In the genomic region with DNA sequence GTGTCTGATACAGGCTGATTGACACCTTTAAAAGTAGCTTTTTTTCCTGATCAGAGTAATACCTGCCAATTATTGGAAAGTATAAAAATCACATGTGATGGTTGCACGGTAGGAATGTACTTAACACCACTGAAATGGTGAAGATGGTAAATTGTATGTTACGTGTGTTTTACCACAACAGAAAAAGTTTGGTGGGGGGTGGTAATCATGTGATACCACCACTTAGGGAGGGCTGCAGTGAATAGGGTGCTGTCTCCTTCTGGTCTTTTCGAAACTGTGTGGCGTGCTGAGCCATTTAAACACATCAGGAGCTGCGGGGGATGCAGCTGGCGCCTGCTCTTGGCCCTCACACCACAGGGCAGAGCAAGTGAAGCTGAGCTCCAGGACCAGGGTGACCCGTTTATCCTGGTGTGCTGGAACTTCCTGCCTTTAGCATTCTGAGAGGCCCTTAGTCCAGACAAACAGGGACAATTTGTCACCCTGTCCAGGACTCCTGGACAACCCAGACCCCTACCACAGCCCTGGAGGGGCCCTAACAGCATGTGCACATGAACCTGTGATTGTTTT, we compare ENCODE assay signal across 22 cellular contexts. TPM values are rescaled to one million over a fixed set of nuclear protein-coding genes. Genes with fewer than 3 reads are reported as not detected.
A peak's percentile ranks its signal among the peaks of the same experiment; 100 is the strongest.
DNase-seq lines count a peak whose midpoint lies in the region; ATAC-seq and TF ChIP-seq lines count a peak whose summit lies in the region.
"Had no signal": no experiment of that assay in that cellular context is flagged by ENCODE, and none has a peak within 500 bp of the region (broad histone marks: within the 10 kb centered on the region; RNA-seq: fewer than 3 reads in every experiment).

No MANE protein-coding gene starts in this region.

- H4K20me1 ChIP-seq in PC-3 (ENCODE audit: low read length) = no peaks in the 10 kb centered on the region
- H4K20me1 ChIP-seq in GM23248 (ENCODE audit: insufficient read depth) = no peaks in the 10 kb centered on the region

- H3K9me3 Mint-ChIP-seq in activated naive CD8-positive, alpha-beta T cell treated with anti-CD3 and anti-CD28 coated beads, Interleukin-2, amount 10 ng/mL, durations not matched to agents 7 days and 5 days = no peaks in the 10 kb centered on the region
- H3K9me3 Mint-ChIP-seq in activated naive CD8-positive, alpha-beta T cell treated with anti-CD3 and anti-CD28 coated beads for 36 hours = no peaks in the 10 kb centered on the region
- H3K9me3 Mint-ChIP-seq: activated naive CD8-positive, alpha-beta T cell treated with anti-CD3 and anti-CD28 coated beads, Interleukin-2, amount 50 U/mL, for 24 hours; activated T-helper 2 cell treated with anti-CD3 and anti-CD28 coated beads, Interferon-gamma antibody, Interleukin-2, Interleukin-4, amounts not matched to agents 10 μg/mL and 5 μg/mL and 100 μg/mL, durations not matched to agents 14 hours and 24 hours and 36 hours; nephron progenitor cell had no signal

- H3K27me3 ChIP-seq in dorsolateral prefrontal cortex (no peaks in the 10 kb centered on the region), layer of hippocampus (ENCODE audit: control insufficient read depth, insufficient read depth, low read length) (no peaks in the 10 kb centered on the region), PC-3 (ENCODE audit: low read length) (no peaks in the 10 kb centered on the region), GM23248 (replicated peaks; ENCODE audit: insufficient read depth) (no peaks in the 10 kb centered on the region)
- H3K27me3 ChIP-seq: MG63 had no signal

- peak overlapping the region in 32 of 59 donors; percentile 60 to 94 (median 85) for H3K4me3 ChIP-seq in dorsolateral prefrontal cortex
- H3K4me3 ChIP-seq in PC-3 (ENCODE audit: low read length) = no peak overlapping the region
- H3K4me3 ChIP-seq in GM23248 = no peak overlapping the region
- H3K4me3 ChIP-seq: MG63, transverse colon had no signal

- no peaks in the 10 kb centered on the region for H3K79me2 ChIP-seq in PC-3 (ENCODE audit: low read length)
- H3K79me2 ChIP-seq in GM23248 (ENCODE audit: insufficient read depth) = no peaks in the 10 kb centered on the region

- H3K27ac Mint-ChIP-seq in activated naive CD8-positive, alpha-beta T cell treated with anti-CD3 and anti-CD28 coated beads, Interleukin-2, amount 10 ng/mL, durations not matched to agents 7 days and 5 days = peak overlapping the region; percentile 82
- no peak overlapping the region for H3K27ac Mint-ChIP-seq in activated naive CD8-positive, alpha-beta T cell treated with anti-CD3 and anti-CD28 coated beads for 36 hours
- H3K27ac Mint-ChIP-seq: activated naive CD8-positive, alpha-beta T cell treated with anti-CD3 and anti-CD28 coated beads, Interleukin-2, amount 50 U/mL, for 24 hours; activated T-helper 2 cell treated with anti-CD3 and anti-CD28 coated beads, Interferon-gamma antibody, Interleukin-2, Interleukin-4, amounts not matched to agents 10 μg/mL and 5 μg/mL and 100 μg/mL, durations not matched to agents 14 hours and 24 hours and 36 hours; nephron progenitor cell had no signal

- H3K9me3 ChIP-seq in PC-3 (ENCODE audit: low read length) (no peaks in the 10 kb centered on the region), GM23248 (ENCODE audit: low read depth) (no peaks in the 10 kb centered on the region)
- H3K9me3 ChIP-seq: Caco-2, MG63, transverse colon had no signal

- no TSS peak for BruUV-seq in PC-3 (replicated peaks; lab: Mats Ljungman, UMichigan)

- TF ChIP-seq CTCF in dorsolateral prefrontal cortex (IDR thresholded peaks at IDR 0.05 in 54 of 56, conservative IDR thresholded peaks at IDR 0.05 in 2 of 56; ENCODE audit: low read depth in 1 of 56, partially characterized antibody in 56 of 56) (no peak), PC-3 (conservative IDR thresholded peaks at IDR 0.05; ENCODE audit: low read depth, low read length) (no peak)

- H3K4me2 ChIP-seq in PC-3 (ENCODE audit: low read length) (no peak overlapping the region), GM23248 (ENCODE audit: unreplicated experiment) (no peak overlapping the region)

- H3F3A ChIP-seq in PC-3 (ENCODE audit: low read length, unreplicated experiment) = no peaks in the 10 kb centered on the region
- H3F3A ChIP-seq in GM23248 (ENCODE audit: insufficient read depth) = no peaks in the 10 kb centered on the region

- no peaks in the 10 kb centered on the region for H3K27me3 Mint-ChIP-seq in activated naive CD8-positive, alpha-beta T cell treated with anti-CD3 and anti-CD28 coated beads, Interleukin-2, amount 10 ng/mL, durations not matched to agents 7 days and 5 days
- no peaks in the 10 kb centered on the region for H3K27me3 Mint-ChIP-seq in activated naive CD8-positive, alpha-beta T cell treated with anti-CD3 and anti-CD28 coated beads for 36 hours
- H3K27me3 Mint-ChIP-seq: progenitor cell of endocrine pancreas had no signal

- H3K9me2 ChIP-seq in PC-3 (replicated peaks; ENCODE audit: low read length) = no peaks in the 10 kb centered on the region
- no peaks in the 10 kb centered on the region for H3K9me2 ChIP-seq in GM23248 (ENCODE audit: insufficient read depth)

- WGBS in GM23248 (ENCODE audit: low coverage in 1 of 2, low lambda C conversion rate in 2 of 2, missing lambda C conversion rate in 2 of 2), 2 experiments = 82 to 83% methylated on average over 7 of the region's 7 CpGs

- no peak for ATAC-seq in activated naive CD8-positive, alpha-beta T cell treated with anti-CD3 and anti-CD28 coated beads, Interleukin-2, amount 10 ng/mL, durations not matched to agents 7 days and 5 days (ENCODE audit: low read depth)
- ATAC-seq in PC-3 = no peak
- ATAC-seq: left cardiac atrium had no signal

- CTCF ChIA-PET in PC-3 (lab: Charles Lee) = no interaction called here

- POLR2A ChIA-PET in activated naive CD8-positive, alpha-beta T cell treated with anti-CD3 and anti-CD28 coated beads, Interleukin-2, amount 10 ng/mL, durations not matched to agents 7 days and 5 days (lab: Charles Lee) = interaction anchor here (0.7 to 2.1 kb wide), 4 partner anchors 12 to 47 kb away, joined by 3 to 27 read pairs (median 7); a partner anchor contains a TSS
- POLR2A ChIA-PET in PC-3 (lab: Charles Lee; ENCODE audit: unreplicated experiment) = no interaction called here

- no peaks in the 10 kb centered on the region for H3K36me3 Mint-ChIP-seq in activated naive CD8-positive, alpha-beta T cell treated with anti-CD3 and anti-CD28 coated beads, Interleukin-2, amount 10 ng/mL, durations not matched to agents 7 days and 5 days
- peaks cover 3% of the 10 kb centered on the region for H3K36me3 Mint-ChIP-seq in activated naive CD8-positive, alpha-beta T cell treated with anti-CD3 and anti-CD28 coated beads for 36 hours

- H3K27ac ChIP-seq in dorsolateral prefrontal cortex (peak overlapping the region in 43 of 59 donors; percentile 0 to 96 (median 83)), layer of hippocampus (ENCODE audit: low read depth, low read length) (peak overlapping the region; percentile 6), PC-3 (ENCODE audit: low read length) (no peak overlapping the region), GM23248 (no peak overlapping the region)

- H3K4me1 ChIP-seq in PC-3 (ENCODE audit: insufficient read depth, low read length) (0 out of 2 replicates have a peak, but pooled peaks cover 3% of the 10 kb centered on the region), GM23248 (ENCODE audit: insufficient read depth) (no peaks in the 10 kb centered on the region; the same call in 1 of the 2 replicates)
- H3K4me1 ChIP-seq: Caco-2 had no signal

- peak overlapping the region; percentile 61 for H3K4me3 Mint-ChIP-seq in activated naive CD8-positive, alpha-beta T cell treated with anti-CD3 and anti-CD28 coated beads, Interleukin-2, amount 10 ng/mL, durations not matched to agents 7 days and 5 days
- no peak overlapping the region for H3K4me3 Mint-ChIP-seq in activated naive CD8-positive, alpha-beta T cell treated with anti-CD3 and anti-CD28 coated beads for 36 hours

- H3K36me3 ChIP-seq in PC-3 (ENCODE audit: low read depth, low read length) (no peaks in the 10 kb centered on the region), GM23248 (ENCODE audit: low read depth) (no peaks in the 10 kb centered on the region)
- H3K36me3 ChIP-seq: MG63, transverse colon had no signal

- peaks cover 33% of the 10 kb centered on the region for H3K4me1 Mint-ChIP-seq in activated naive CD8-positive, alpha-beta T cell treated with anti-CD3 and anti-CD28 coated beads, Interleukin-2, amount 10 ng/mL, durations not matched to agents 7 days and 5 days
- H3K4me1 Mint-ChIP-seq in activated naive CD8-positive, alpha-beta T cell treated with anti-CD3 and anti-CD28 coated beads for 36 hours = peaks cover 30% of the 10 kb centered on the region

- H2AFZ ChIP-seq in PC-3 (ENCODE audit: low read length) (no peak overlapping the region), GM23248 (no peak overlapping the region)

- intact Hi-C loops in dorsolateral prefrontal cortex (cut with DNase I) = loop anchor here in 1 of 2 donors (5.0 kb wide), 1 partner anchor 35 kb away; no protein-coding TSS in a partner anchor
- intact Hi-C loops in PC-3 (cut with micrococcal nuclease) = no loop called here

- in situ Hi-C loops in GM23248 (cut with MboI) = no loop called here

- DNase-seq in activated naive CD8-positive, alpha-beta T cell treated with anti-CD3 and anti-CD28 coated beads, Interleukin-2, amount 10 ng/mL, durations not matched to agents 7 days and 5 days = no peak
- DNase-seq in activated naive CD8-positive, alpha-beta T cell treated with anti-CD3 and anti-CD28 coated beads for 36 hours = no peak
- DNase-seq in dorsolateral prefrontal cortex = no peak
- no peak for DNase-seq in PC-3
- DNase-seq in NCI-H2107 treated with DMSO at 0.1 percent for 48 hours (lab: John Stamatoyannopoulos, UW; ENCODE audit: unreplicated experiment) = no peak
- DNase-seq in GM23248 = no peak
- no peak for DNase-seq in anterior cingulate cortex (lab: John Stamatoyannopoulos, UW)
- DNase-seq: activated CD4-positive, alpha-beta T cell treated with anti-CD3 and anti-CD28 coated beads for 48 hours; Caco-2; dermis blood vessel endothelial cell; left cardiac atrium; MG63; NCI-H748 treated with DMSO at 0.1 percent for 48 hours; SHP77 treated with DMSO at 0.1 percent for 48 hours; stimulated activated CD4-positive, alpha-beta T cell treated with anti-CD3 and anti-CD28 coated beads, Interleukin-2, amount 100 ng/mL, for 24 hours; stimulated activated naive CD4-positive, alpha-beta T cell treated with Interleukin-2 at 50 U/mL for 16 hours; transverse colon had no signal

- H3K9ac ChIP-seq in PC-3 (ENCODE audit: low read length) (no peak overlapping the region), GM23248 (no peak overlapping the region)

RNA-seq across cellular contexts. Expression of a gene that starts 2.6 kb away (rescaled TPM):
- total RNA-seq in activated naive CD8-positive, alpha-beta T cell treated with anti-CD3 and anti-CD28 coated beads, Interleukin-2, amount 10 ng/mL, durations not matched to agents 7 days and 5 days = 10 to 100 TPM; 27.1 to 31.6 TPM
- 1 to 10 TPM; 7.4 to 9.3 TPM for total RNA-seq in activated naive CD8-positive, alpha-beta T cell treated with anti-CD3 and anti-CD28 coated beads for 36 hours
- total RNA-seq in dorsolateral prefrontal cortex (100 to 1,000 TPM; 108 to 421 (median 288) TPM), PC-3 (2014; rRNA removed) (7.8 and 9.0 TPM in 2 replicates)
- total RNA-seq in GM23248 (2014; rRNA removed; shearing (Covaris generic)) = 5.2 and 6.1 TPM in 2 replicates
- polyA plus RNA-seq in GM23248 (2016; fragmentation: Nextera tagmentation; extraction: Ambion mirVana) = 20.3 and 23.2 TPM in 2 replicates
- total RNA-seq: activated T-helper 2 cell treated with anti-CD3 and anti-CD28 coated beads, Interferon-gamma antibody, Interleukin-2, Interleukin-4, amounts not matched to agents 10 μg/mL and 5 μg/mL and 100 μg/mL, durations not matched to agents 14 hours and 24 hours and 36 hours had no signal

RNA-seq across cellular contexts. Expression of a gene that starts 33.0 kb away (rescaled TPM):
- total RNA-seq in activated naive CD8-positive, alpha-beta T cell treated with anti-CD3 and anti-CD28 coated beads, Interleukin-2, amount 10 ng/mL, durations not matched to agents 7 days and 5 days = 1,000 to 10,000 TPM; 1,927 to 2,015 TPM
- total RNA-seq in activated naive CD8-positive, alpha-beta T cell treated with anti-CD3 and anti-CD28 coated beads for 36 hours = 1,000 to 10,000 TPM; 3,164 to 3,255 TPM
- 100 to 1,000 TPM; 562 to 963 (median 699) TPM for total RNA-seq in dorsolateral prefrontal cortex
- 1,363 and 1,371 TPM in 2 replicates for total RNA-seq in PC-3 (2014; rRNA removed)
- total RNA-seq in GM23248 (2014; rRNA removed; shearing (Covaris generic)) = 1,555 and 2,353 TPM in 2 replicates
- polyA plus RNA-seq in GM23248 (2016; fragmentation: Nextera tagmentation; extraction: Ambion mirVana) = 920 and 929 TPM in 2 replicates

RNA-seq across cellular contexts. Expression of a gene that starts 47.2 kb away (rescaled TPM):
- 10 to 100 TPM; 37.4 to 39.9 TPM for total RNA-seq in activated naive CD8-positive, alpha-beta T cell treated with anti-CD3 and anti-CD28 coated beads, Interleukin-2, amount 10 ng/mL, durations not matched to agents 7 days and 5 days
- total RNA-seq in activated naive CD8-positive, alpha-beta T cell treated with anti-CD3 and anti-CD28 coated beads for 36 hours = 10 to 100 TPM; 17.1 to 18.2 TPM
- total RNA-seq in dorsolateral prefrontal cortex (10 to 100 TPM; 25.2 to 75.7 (median 46.7) TPM), PC-3 (2014; rRNA removed) (14.2 and 16.0 TPM in 2 replicates)
- total RNA-seq in GM23248 (2014; rRNA removed; shearing (Covaris generic)) = 13.4 and 16.9 TPM in 2 replicates
- polyA plus RNA-seq in GM23248 (2016; fragmentation: Nextera tagmentation; extraction: Ambion mirVana) = 12.1 and 13.9 TPM in 2 replicates

Comparison
In these comparisons a context has a peak if more than half of its experiments do, and no peak if none do; other contexts are left out.
1. H3K27ac ChIP-seq: peak in dorsolateral prefrontal cortex (43 of 59) and layer of hippocampus (single experiment); none in PC-3 (single experiment) and GM23248 (single experiment).
2. H3K4me3 ChIP-seq: peak in dorsolateral prefrontal cortex (32 of 59); none in PC-3 (single experiment) and GM23248 (single experiment).